Comparison of ENCODE assay signal across 11 cellular contexts in the genomic region with DNA sequence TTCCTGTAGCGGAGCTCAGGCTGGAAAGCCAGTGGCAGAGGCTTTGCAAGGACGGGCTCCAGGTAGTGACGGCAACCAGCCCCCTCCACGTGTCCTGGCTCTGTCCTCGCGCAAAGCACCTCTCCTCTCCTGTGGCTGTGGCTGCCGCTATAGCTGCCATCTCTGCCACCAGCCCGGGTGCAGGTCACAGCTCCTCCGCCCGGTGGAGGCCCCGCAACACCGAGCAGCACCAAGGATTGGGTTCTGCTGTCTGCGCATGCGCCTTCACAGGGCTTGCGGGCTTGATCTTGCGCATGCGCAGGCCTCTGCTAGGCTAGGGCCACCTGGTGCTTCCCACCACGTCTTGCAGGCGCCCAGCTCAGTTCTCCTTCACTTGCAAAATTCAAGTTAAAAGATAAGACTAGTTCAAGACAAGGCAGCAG.
DNase-seq lines count a peak whose midpoint lies in the region; ATAC-seq and TF ChIP-seq lines count a peak whose summit lies in the region.
"Had no signal": no experiment of that assay in that cellular context is flagged by ENCODE, and none has a peak within 500 bp of the region (broad histone marks: within the 10 kb centered on the region; RNA-seq: fewer than 3 reads in every experiment).

No MANE protein-coding gene starts in this region.

- no peak for ATAC-seq in GM23338
- peak; percentile 61 for ATAC-seq in activated CD8-positive, alpha-beta memory T cell treated with anti-CD3 and anti-CD28 coated beads, Interleukin-2, amount 10 ng/mL, durations not matched to agents 7 days and 5 days
- ATAC-seq in heart left ventricle, result peak in 2 of 4 donors; percentile 73 to 84

- H3K4me1 ChIP-seq in GM23338 (ENCODE audit: insufficient read depth) (no peaks in the 10 kb centered on the region), heart left ventricle (peaks cover 0 to 12% (median 0%) of the 10 kb centered on the region in 12 donors)

- no peak overlapping the region for H3K4me3 Mint-ChIP-seq in GM23338
- peak overlapping the region; percentile 41 for H3K4me3 Mint-ChIP-seq in activated CD8-positive, alpha-beta memory T cell treated with anti-CD3 and anti-CD28 coated beads, Interleukin-2, amount 10 ng/mL, durations not matched to agents 7 days and 5 days
- H3K4me3 Mint-ChIP-seq: activated naive CD8-positive, alpha-beta T cell had no signal

- H3K36me3 Mint-ChIP-seq in GM23338 (ENCODE audit: low read depth), result peaks cover 10% of the 10 kb centered on the region
- H3K36me3 Mint-ChIP-seq in activated CD8-positive, alpha-beta memory T cell treated with anti-CD3 and anti-CD28 coated beads, Interleukin-2, amount 10 ng/mL, durations not matched to agents 7 days and 5 days, result no peaks in the 10 kb centered on the region
- H3K36me3 Mint-ChIP-seq: activated naive CD8-positive, alpha-beta T cell had no signal

- H3K27ac Mint-ChIP-seq in GM23338, result no peak overlapping the region
- no peak overlapping the region for H3K27ac Mint-ChIP-seq in activated CD8-positive, alpha-beta memory T cell treated with anti-CD3 and anti-CD28 coated beads, Interleukin-2, amount 10 ng/mL, durations not matched to agents 7 days and 5 days
- H3K27ac Mint-ChIP-seq: activated naive CD8-positive, alpha-beta T cell had no signal

- TF ChIP-seq CTCF in GM23338 (conservative IDR thresholded peaks at IDR 0.05; ENCODE audit: low read depth in 2 of 2) (no peak), heart left ventricle (IDR thresholded peaks at IDR 0.05) (peak in 4 of 12 donors; percentile 6 to 30 (median 14))

- peaks cover 4% of the 10 kb centered on the region; the same call in 1 of the 2 replicates for H3K9me2 ChIP-seq in GM23338 (ENCODE audit: insufficient read depth)

- TF ChIP-seq POLR2A in heart left ventricle (IDR thresholded peaks at IDR 0.05), result no peak

- H3K27ac ChIP-seq in GM23338 (ENCODE audit: low read depth) (no peak overlapping the region), heart left ventricle (no peak overlapping the region)
- H3K27ac ChIP-seq: thoracic aorta had no signal

- no peaks in the 10 kb centered on the region for H3K36me3 ChIP-seq in GM23338 (ENCODE audit: insufficient read depth)
- H3K36me3 ChIP-seq in heart left ventricle, result no peaks in the 10 kb centered on the region
- H3K36me3 ChIP-seq: thoracic aorta had no signal

- 79 to 98% (median 91%) methylated on average over 13 to 19 of the region's 19 CpGs for WGBS in heart left ventricle, 4 donors

- H3K4me3 ChIP-seq in GM23338 (no peak overlapping the region), heart left ventricle (peak overlapping the region in 5 of 12 donors; percentile 0 to 46 (median 14))
- H3K4me3 ChIP-seq: thoracic aorta had no signal

- no peak overlapping the region for H3K4me2 ChIP-seq in GM23338

- no peaks in the 10 kb centered on the region for H3K9me3 ChIP-seq in heart left ventricle
- H3K9me3 ChIP-seq: thoracic aorta had no signal

- H3K4me1 Mint-ChIP-seq in GM23338, result peaks cover 3% of the 10 kb centered on the region; the same call in 2 of the 3 replicates
- no peaks in the 10 kb centered on the region for H3K4me1 Mint-ChIP-seq in activated CD8-positive, alpha-beta memory T cell treated with anti-CD3 and anti-CD28 coated beads, Interleukin-2, amount 10 ng/mL, durations not matched to agents 7 days and 5 days

- H3K9me3 Mint-ChIP-seq in GM23338, result peaks cover 14% of the 10 kb centered on the region; the same call in 2 of the 3 replicates
- no peaks in the 10 kb centered on the region for H3K9me3 Mint-ChIP-seq in activated CD8-positive, alpha-beta memory T cell treated with anti-CD3 and anti-CD28 coated beads, Interleukin-2, amount 10 ng/mL, durations not matched to agents 7 days and 5 days (ENCODE audit: low read depth)

- DNase-seq in GM23338 (ENCODE audit: low spot score) (no peak), heart left ventricle (peak in 4 of 5 donors; percentile 31 to 71 (median 56)), KBM-7 (no peak), DMS153 (lab: John Stamatoyannopoulos, UW) (no peak), NAMALWA (ENCODE audit: low spot score) (no peak), NOMO-1 (lab: John Stamatoyannopoulos, UW; ENCODE audit: unreplicated experiment in 2 of 2) (no peak)
- DNase-seq in activated CD8-positive, alpha-beta memory T cell treated with anti-CD3 and anti-CD28 coated beads, Interleukin-2, amount 10 ng/mL, durations not matched to agents 7 days and 5 days, result peak; percentile 67
- DNase-seq in stimulated activated CD4-positive, alpha-beta T cell treated with anti-CD3 and anti-CD28 coated beads, Interleukin-4, amount 100 ng/mL, for 4 hours, result peak; percentile 9 to 13
- DNase-seq: MV-4-11 had no signal

- H3F3A ChIP-seq in GM23338 (replicated peaks; ENCODE audit: low read depth), result no peaks in the 10 kb centered on the region

- no peaks in the 10 kb centered on the region for H4K20me1 ChIP-seq in GM23338 (replicated peaks; ENCODE audit: insufficient read depth)

- H3K79me2 ChIP-seq in GM23338 (replicated peaks; ENCODE audit: insufficient read depth), result no peaks in the 10 kb centered on the region

- H3K27me3 Mint-ChIP-seq in GM23338 (ENCODE audit: insufficient read depth, low read depth, poor library complexity), result peaks cover 2% of the 10 kb centered on the region
- H3K27me3 Mint-ChIP-seq in activated CD8-positive, alpha-beta memory T cell treated with anti-CD3 and anti-CD28 coated beads, Interleukin-2, amount 10 ng/mL, durations not matched to agents 7 days and 5 days, result no peaks in the 10 kb centered on the region

- H3K27me3 ChIP-seq in GM23338 (ENCODE audit: insufficient read depth), result no peaks in the 10 kb centered on the region
- no peaks in the 10 kb centered on the region for H3K27me3 ChIP-seq in heart left ventricle

- in situ Hi-C loops in KBM-7 (cut with MboI; ENCODE audit: low pct_unique_long_range_greater_than_20kb, low sequenced_read_pairs), result no loop called here

- CTCF ChIA-PET in activated CD8-positive, alpha-beta memory T cell treated with anti-CD3 and anti-CD28 coated beads, Interleukin-2, amount 10 ng/mL, durations not matched to agents 7 days and 5 days (lab: Charles Lee), result no interaction called here

- intact Hi-C loops in heart left ventricle (cut with DNase I), result no loop called here

- 0 out of 2 replicates have a peak overlapping the region, but pooled peaks have one; percentile 47 for H2AFZ ChIP-seq in GM23338

TF ChIP-seq in GM23338, 12 proteins besides CTCF, POLR2A, EP300 and RAD21 (continues in another document):
- TF ChIP-seq JUNB (IDR thresholded peaks at IDR 0.05; ENCODE audit: unreplicated experiment) (no peak), EZH2phosphoT487 (IDR thresholded peaks at IDR 0.05; ENCODE audit: unreplicated experiment) (no peak), ZNF331 (CRISPR knock-in tag; IDR thresholded peaks at IDR 0.05; ENCODE audit: low read depth) (no peak), CREB1 (CRISPR knock-in tag; IDR thresholded peaks at IDR 0.05; ENCODE audit: low read depth) (no peak), EZH2 (IDR thresholded peaks at IDR 0.05; ENCODE audit: low read depth, unreplicated experiment) (no peak), STAT1 (IDR thresholded peaks at IDR 0.05; ENCODE audit: unreplicated experiment) (no peak)
- TF ChIP-seq, protein P1, sequence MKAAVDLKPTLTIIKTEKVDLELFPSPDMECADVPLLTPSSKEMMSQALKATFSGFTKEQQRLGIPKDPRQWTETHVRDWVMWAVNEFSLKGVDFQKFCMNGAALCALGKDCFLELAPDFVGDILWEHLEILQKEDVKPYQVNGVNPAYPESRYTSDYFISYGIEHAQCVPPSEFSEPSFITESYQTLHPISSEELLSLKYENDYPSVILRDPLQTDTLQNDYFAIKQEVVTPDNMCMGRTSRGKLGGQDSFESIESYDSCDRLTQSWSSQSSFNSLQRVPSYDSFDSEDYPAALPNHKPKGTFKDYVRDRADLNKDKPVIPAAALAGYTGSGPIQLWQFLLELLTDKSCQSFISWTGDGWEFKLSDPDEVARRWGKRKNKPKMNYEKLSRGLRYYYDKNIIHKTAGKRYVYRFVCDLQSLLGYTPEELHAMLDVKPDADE (IDR thresholded peaks at IDR 0.05), result no peak

Comparison
In these comparisons a context has a peak if more than half of its experiments do, and no peak if none do; other contexts are left out.
1. DNase-seq: peak in activated CD8-positive, alpha-beta memory T cell treated with anti-CD3 and anti-CD28 coated beads, Interleukin-2, amount 10 ng/mL, durations not matched to agents 7 days and 5 days (single experiment), heart left ventricle (4 of 5) and stimulated activated CD4-positive, alpha-beta T cell treated with anti-CD3 and anti-CD28 coated beads, Interleukin-4, amount 100 ng/mL, for 4 hours (2 of 2); none in GM23338 (single experiment), KBM-7 (single experiment), DMS153 (single experiment), NAMALWA (single experiment) and NOMO-1 (0 of 2).